Comparison of ENCODE assay signal across 11 cellular contexts in genomic region chr18:51654441-51655326, GRCh38.
DNase-seq lines count a peak whose midpoint lies in the region; ATAC-seq and TF ChIP-seq lines count a peak whose summit lies in the region.
"Had no signal": no experiment of that assay in that cellular context is flagged by ENCODE, and none has a peak within 500 bp of the region (broad histone marks: within the 10 kb centered on the region; RNA-seq: fewer than 3 reads in every experiment).

No MANE protein-coding gene starts in this region.

- ATAC-seq in GM18520 (IDR thresholded peaks at IDR 0.05; ENCODE audit: unreplicated experiment) (peak; percentile 51), GM21737 (IDR thresholded peaks at IDR 0.05; ENCODE audit: unreplicated experiment) (peak; percentile 65), HG03442 (IDR thresholded peaks at IDR 0.05; ENCODE audit: unreplicated experiment) (peak; percentile 78)

- TF ChIP-seq POLR2A in tibial nerve (IDR thresholded peaks at IDR 0.05) (no peak), testis (IDR thresholded peaks at IDR 0.05) (no peak)

- H3K4me3 ChIP-seq in tibial nerve (no peak overlapping the region), testis (no peak overlapping the region)
- H3K4me3 ChIP-seq: cardiac muscle cell had no signal

- H3K9me3 ChIP-seq in tibial nerve (no peaks in the 10 kb centered on the region), testis (no peaks in the 10 kb centered on the region)

- DNase-seq in glutamatergic neuron (peak; percentile 20), progenitor cell of endocrine pancreas (ENCODE audit: low spot score, unreplicated experiment) (no peak), tibial nerve (ENCODE audit: low spot score in 2 of 2) (no peak), testis (no peak), NCI-H774 (lab: John Stamatoyannopoulos, UW) (no peak)
- DNase-seq: activated CD4-positive, alpha-beta T cell treated with anti-CD3 and anti-CD28 coated beads for 4 hours had no signal

- H3K27me3 Mint-ChIP-seq in glutamatergic neuron (ENCODE audit: unreplicated experiment) (peaks cover 2% of the 10 kb centered on the region), progenitor cell of endocrine pancreas (peaks cover 25% of the 10 kb centered on the region)

- no peak for TF ChIP-seq EP300 in tibial nerve (IDR thresholded peaks at IDR 0.05)

- H3K4me3 Mint-ChIP-seq in glutamatergic neuron (ENCODE audit: unreplicated experiment) = no peak overlapping the region
- no peak overlapping the region for H3K4me3 Mint-ChIP-seq in progenitor cell of endocrine pancreas (ENCODE audit: low read depth)

- no peaks in the 10 kb centered on the region for H3K9me3 Mint-ChIP-seq in glutamatergic neuron (ENCODE audit: unreplicated experiment)
- no peaks in the 10 kb centered on the region for H3K9me3 Mint-ChIP-seq in progenitor cell of endocrine pancreas (ENCODE audit: low read depth)

- 43% methylated on average over 10 of the region's 10 CpGs for WGBS in tibial nerve, 2 donors
- 65 to 68% methylated on average over 8 to 10 of the region's 10 CpGs for WGBS in testis, 2 donors

- H3K4me1 ChIP-seq in tibial nerve (no peaks in the 10 kb centered on the region), testis (no peaks in the 10 kb centered on the region)
- H3K4me1 ChIP-seq: parathyroid adenoma had no signal

- no peaks in the 10 kb centered on the region for H3K36me3 Mint-ChIP-seq in glutamatergic neuron (ENCODE audit: unreplicated experiment)
- no peaks in the 10 kb centered on the region for H3K36me3 Mint-ChIP-seq in progenitor cell of endocrine pancreas (ENCODE audit: insufficient read depth)

- H3K36me3 ChIP-seq in tibial nerve (no peaks in the 10 kb centered on the region), testis (ENCODE audit: low read depth, missing control alignments) (no peaks in the 10 kb centered on the region)
- H3K36me3 ChIP-seq: cardiac muscle cell had no signal

- H3K4me1 Mint-ChIP-seq in glutamatergic neuron (ENCODE audit: low read depth, unreplicated experiment) = peaks cover 5% of the 10 kb centered on the region
- H3K4me1 Mint-ChIP-seq in progenitor cell of endocrine pancreas (ENCODE audit: low read depth) = peaks cover 20% of the 10 kb centered on the region

- no peak overlapping the region for H3K27ac ChIP-seq in tibial nerve
- H3K27ac ChIP-seq in testis = no peak overlapping the region
- H3K27ac ChIP-seq: cardiac muscle cell, parathyroid adenoma had no signal

- no peaks in the 10 kb centered on the region for H3K27me3 ChIP-seq in tibial nerve
- H3K27me3 ChIP-seq in testis = no peaks in the 10 kb centered on the region

- H3K27ac Mint-ChIP-seq in glutamatergic neuron (ENCODE audit: unreplicated experiment) (no peak overlapping the region), progenitor cell of endocrine pancreas (no peak overlapping the region)

- TF ChIP-seq CTCF in glutamatergic neuron (IDR thresholded peaks at IDR 0.05; ENCODE audit: partially characterized antibody, unreplicated experiment) = no peak
- no peak for TF ChIP-seq CTCF in progenitor cell of endocrine pancreas (IDR thresholded peaks at IDR 0.05; ENCODE audit: unreplicated experiment)
- no peak for TF ChIP-seq CTCF in tibial nerve (IDR thresholded peaks at IDR 0.05)
- TF ChIP-seq CTCF in testis (IDR thresholded peaks at IDR 0.05) = no peak

- intact Hi-C loops in testis (cut with DNase I; ENCODE audit: low total_unique reads) = no loop called here
